15 cellular contexts compared by ENCODE assay signal in the genomic region with DNA sequence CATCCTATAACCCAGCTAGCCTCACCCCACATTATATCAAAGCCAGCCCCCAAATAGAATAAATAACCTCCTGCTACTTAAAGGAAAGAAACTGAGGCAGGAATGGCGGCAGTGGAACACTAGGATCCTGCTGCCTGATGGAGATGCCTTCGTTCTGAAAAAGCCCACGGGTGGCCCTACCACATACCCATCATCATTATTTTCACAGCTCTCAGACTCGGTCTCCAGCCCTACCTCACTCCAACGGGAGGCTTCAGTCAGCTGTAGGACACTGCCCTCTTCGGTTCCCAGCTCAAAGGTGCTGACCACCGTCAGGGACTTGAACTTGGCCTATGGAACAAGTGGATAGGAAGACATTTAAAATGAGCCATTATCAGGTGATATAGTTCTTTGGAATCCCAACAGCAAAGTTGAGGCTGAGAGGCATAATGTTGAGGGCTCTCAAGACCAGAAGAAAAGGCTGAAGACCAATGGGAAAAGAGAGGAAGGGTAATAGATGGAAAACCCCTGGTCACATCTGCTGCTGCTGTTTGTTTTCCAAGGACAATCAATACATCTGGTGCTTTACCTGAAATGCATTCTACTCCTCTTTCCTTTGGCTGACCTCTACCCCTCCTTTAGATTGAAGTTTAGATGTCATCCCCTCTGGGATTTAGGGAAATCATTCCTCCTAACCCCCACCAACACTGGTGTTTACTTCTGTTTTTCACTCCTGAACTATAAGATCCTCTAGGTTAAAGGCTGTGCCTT. TPM values are rescaled to one million over a fixed set of nuclear protein-coding genes. Genes with fewer than 3 reads are reported as not detected.
DNase-seq lines count a peak whose midpoint lies in the region; FAIRE-seq and TF ChIP-seq lines count a peak whose summit lies in the region.
"Had no signal": no experiment of that assay in that cellular context is flagged by ENCODE, and none has a peak within 500 bp of the region (broad histone marks: within the 10 kb centered on the region; RNA-seq: fewer than 3 reads in every experiment).

No MANE protein-coding gene starts in this region.

- H4K12ac ChIP-seq in trophoblast cell (ENCODE audit: low read depth, low read length), result no peak overlapping the region

- peaks cover 5% of the 10 kb centered on the region for H3K79me1 ChIP-seq in trophoblast cell (ENCODE audit: low read length)

- no peak overlapping the region for H3K9ac ChIP-seq in trophoblast cell (ENCODE audit: low read length)

- FAIRE-seq in GM12892 (lab: Jason Lieb, UNC) (no peak), GM19239 (lab: Jason Lieb, UNC) (no peak)
- FAIRE-seq: D721Med had no signal

- H2BK12ac ChIP-seq in trophoblast cell (ENCODE audit: low read length), result peak overlapping the region; percentile 62

- peak overlapping the region; percentile 99 for H3K27ac ChIP-seq in AG04450 (ENCODE audit: low read depth, low read length)
- H3K27ac ChIP-seq in trophoblast cell (ENCODE audit: low read depth, low read length), result no peak overlapping the region

- no peak for DNase-seq in AG04450 (ENCODE audit: low read depth, low spot score)
- no peak for DNase-seq in trophoblast cell
- no peak for DNase-seq in GM12892 (ENCODE audit: insufficient read length)
- no peak for DNase-seq in NCI-H526 treated with DMSO at 0.1 percent for 48 hours (lab: John Stamatoyannopoulos, UW)
- no peak for DNase-seq in GM19239 (ENCODE audit: insufficient read length, low spot score)
- DNase-seq: activated CD8-positive, alpha-beta memory T cell treated with anti-CD3 and anti-CD28 coated beads for 24 hours; central memory CD4-positive, alpha-beta T cell; H9; NCI-H2081; nucleus accumbens; SJCRH30 had no signal

- no peak overlapping the region for H3K4me3 Mint-ChIP-seq in brain
- H3K4me3 Mint-ChIP-seq: H9, memory B cell had no signal

- H3K9me3 Mint-ChIP-seq in brain, result peaks cover 0 to 5% (median 0%) of the 10 kb centered on the region in 5 experiments
- H3K9me3 Mint-ChIP-seq: H9, memory B cell had no signal

- H3K4ac ChIP-seq in trophoblast cell (ENCODE audit: low read depth, low read length), result no peak overlapping the region

- peaks cover 23% of the 10 kb centered on the region for H3K4me1 Mint-ChIP-seq in brain
- H3K4me1 Mint-ChIP-seq: memory B cell had no signal

- H3K79me2 ChIP-seq in trophoblast cell (ENCODE audit: control insufficient read depth, insufficient read depth, low read length, poor library complexity), result no peaks in the 10 kb centered on the region

- no peak for TF ChIP-seq POLR2A in GM12892 (IDR thresholded peaks at IDR 0.05; ENCODE audit: low read depth, low read length)

- H4K8ac ChIP-seq in trophoblast cell (ENCODE audit: low read depth, low read length), result no peak overlapping the region

- H3K4me3 ChIP-seq in AG04450 (ENCODE audit: low read depth, low read length) (no peak overlapping the region), trophoblast cell (ENCODE audit: low read depth, low read length) (no peak overlapping the region)
- H3K4me3 ChIP-seq: MG63 had no signal

- POLR2A ChIA-PET in AG04450 (lab: Yijun Ruan, JAX), result interaction anchor here (2.4 to 2.5 kb wide), 2 partner anchors 25 to 35 kb away, joined by 15 to 25 read pairs; a partner anchor contains a TSS

- H3K18ac ChIP-seq in trophoblast cell (ENCODE audit: low read length), result no peak overlapping the region

- H3K9me3 ChIP-seq in AG04450 (ENCODE audit: control insufficient read depth, insufficient read depth, low read length), result no peaks in the 10 kb centered on the region
- no peaks in the 10 kb centered on the region for H3K9me3 ChIP-seq in trophoblast cell (ENCODE audit: insufficient read depth, low read depth, low read length)
- H3K9me3 ChIP-seq: MG63, SJCRH30 had no signal

- H2AFZ ChIP-seq in trophoblast cell (ENCODE audit: insufficient read depth, low read length, poor library complexity), result no peak overlapping the region

- H4K91ac ChIP-seq in trophoblast cell (ENCODE audit: low read depth, low read length), result no peak overlapping the region

- no CpG with 5 or more reads among the region's 7 CpGs for WGBS in trophoblast cell (ENCODE audit: extremely low coverage, insufficient coverage, insufficient read length)

- peak overlapping the region; percentile 29 for H2AK5ac ChIP-seq in trophoblast cell (ENCODE audit: low read length)

- no peaks in the 10 kb centered on the region for H3K27me3 ChIP-seq in AG04450 (ENCODE audit: control insufficient read depth, insufficient read depth, low read length)
- no peaks in the 10 kb centered on the region for H3K27me3 ChIP-seq in trophoblast cell (ENCODE audit: insufficient read depth, low read length)
- H3K27me3 ChIP-seq: MG63, SJCRH30 had no signal

- TF ChIP-seq CTCF in AG04450 (IDR thresholded peaks at IDR 0.05; ENCODE audit: low read depth, low read length) (no peak), brain (conservative IDR thresholded peaks at IDR 0.05) (no peak)

- H3K36me3 Mint-ChIP-seq in brain, result no peaks in the 10 kb centered on the region

- H3K27ac Mint-ChIP-seq in brain, result peak overlapping the region in 4 of 5 experiments; percentile 70 to 97 (median 88)
- H3K27ac Mint-ChIP-seq: H9, memory B cell had no signal

- H3K14ac ChIP-seq in trophoblast cell (ENCODE audit: low read length), result no peak overlapping the region

- peaks cover 0 to 8% of the 10 kb centered on the region in 2 experiments for H3K4me1 ChIP-seq in trophoblast cell (ENCODE audit: control insufficient read depth in 1 of 2, insufficient read depth in 2 of 2, low read length in 2 of 2)

- H3K36me3 ChIP-seq in trophoblast cell (ENCODE audit: control insufficient read depth in 1 of 2, insufficient read depth in 2 of 2, low read length in 2 of 2), result no peaks in the 10 kb centered on the region
- H3K36me3 ChIP-seq: MG63, SJCRH30 had no signal

- H3K4me2 ChIP-seq in trophoblast cell (ENCODE audit: low read length), result no peak overlapping the region

- peak overlapping the region; percentile 64 for H2BK120ac ChIP-seq in trophoblast cell (ENCODE audit: insufficient read depth, low read length, poor library complexity)

- H2BK5ac ChIP-seq in trophoblast cell (ENCODE audit: low read depth, low read length, poor library complexity), result no peak overlapping the region

- H3K27me3 Mint-ChIP-seq in brain, result peaks cover 6% of the 10 kb centered on the region
- H3K27me3 Mint-ChIP-seq: memory B cell had no signal

- no peak overlapping the region for H3K23ac ChIP-seq in trophoblast cell (ENCODE audit: low read length)

- CTCF ChIA-PET in AG04450 (lab: Charles Lee), result interaction anchor here (1.1 to 5.1 kb wide), 8 partner anchors 12 to 139 kb away, joined by 3 to 133 read pairs (median 20); a partner anchor contains a TSS

RNA-seq across cellular contexts. Expression of a gene that starts 7.8 kb away (rescaled TPM):
- polyA plus RNA-seq in AG04450 (2011; rRNA removed) (2.6 and 2.7 TPM in 2 replicates), brain (ENCODE audit: insufficient read depth, low read depth, low replicate concordance) (32.8 TPM)
- 0.87 and 0.96 TPM in 2 replicates for polyA minus RNA-seq in AG04450 (2011; rRNA and poly(A)+ RNA removed)
- 0.03 and 0.04 TPM in 2 replicates for polyA plus RNA-seq in trophoblast cell (2013)
- not detected for polyA plus RNA-seq in GM12892 (2012; ENCODE audit: missing spikeins)

RNA-seq across cellular contexts. Expression of a gene that starts 16.4 kb away (rescaled TPM):
- polyA plus RNA-seq in AG04450 (2011; rRNA removed) (0.68 and 0.78 TPM in 2 replicates), brain (ENCODE audit: insufficient read depth, low read depth, low replicate concordance) (1.7 TPM)
- 0.64 and 0.83 TPM in 2 replicates for polyA minus RNA-seq in AG04450 (2011; rRNA and poly(A)+ RNA removed)
- 0.06 and 0.07 TPM in 2 replicates for polyA plus RNA-seq in trophoblast cell (2013)
- 0.95 TPM for polyA plus RNA-seq in GM12892 (2012; ENCODE audit: missing spikeins)

RNA-seq across cellular contexts. Expression of a gene that starts 25.0 kb away (rescaled TPM):
- polyA plus RNA-seq in AG04450 (2011; rRNA removed), result 44.2 and 51.1 TPM in 2 replicates
- 21.4 and 25.3 TPM in 2 replicates for polyA minus RNA-seq in AG04450 (2011; rRNA and poly(A)+ RNA removed)
- 35.4 TPM for polyA plus RNA-seq in brain (ENCODE audit: insufficient read depth, low read depth, low replicate concordance)
- 10.6 and 12.2 TPM in 2 replicates for polyA plus RNA-seq in trophoblast cell (2013)
- polyA plus RNA-seq in GM12892 (2012; ENCODE audit: missing spikeins), result 35.2 TPM

RNA-seq across cellular contexts. Expression of a gene that starts 33.8 kb away (rescaled TPM):
- 134 and 158 TPM in 2 replicates for polyA plus RNA-seq in AG04450 (2011; rRNA removed)
- polyA minus RNA-seq in AG04450 (2011; rRNA and poly(A)+ RNA removed), result 47.4 and 49.1 TPM in 2 replicates
- 159 TPM for polyA plus RNA-seq in brain (ENCODE audit: insufficient read depth, low read depth, low replicate concordance)
- polyA plus RNA-seq in trophoblast cell (2013), result 173 and 182 TPM in 2 replicates
- 159 TPM for polyA plus RNA-seq in GM12892 (2012; ENCODE audit: missing spikeins)

RNA-seq across cellular contexts. Expression of a gene that starts 34.6 kb away (rescaled TPM):
- 29.2 and 40.1 TPM in 2 replicates for polyA plus RNA-seq in AG04450 (2011; rRNA removed)
- polyA minus RNA-seq in AG04450 (2011; rRNA and poly(A)+ RNA removed), result 30.0 and 33.9 TPM in 2 replicates
- polyA plus RNA-seq in brain (ENCODE audit: insufficient read depth, low read depth, low replicate concordance), result 68.4 TPM
- polyA plus RNA-seq in trophoblast cell (2013), result 40.7 and 42.0 TPM in 2 replicates
- polyA plus RNA-seq in GM12892 (2012; ENCODE audit: missing spikeins), result 9.8 TPM
